In the genomic region with DNA sequence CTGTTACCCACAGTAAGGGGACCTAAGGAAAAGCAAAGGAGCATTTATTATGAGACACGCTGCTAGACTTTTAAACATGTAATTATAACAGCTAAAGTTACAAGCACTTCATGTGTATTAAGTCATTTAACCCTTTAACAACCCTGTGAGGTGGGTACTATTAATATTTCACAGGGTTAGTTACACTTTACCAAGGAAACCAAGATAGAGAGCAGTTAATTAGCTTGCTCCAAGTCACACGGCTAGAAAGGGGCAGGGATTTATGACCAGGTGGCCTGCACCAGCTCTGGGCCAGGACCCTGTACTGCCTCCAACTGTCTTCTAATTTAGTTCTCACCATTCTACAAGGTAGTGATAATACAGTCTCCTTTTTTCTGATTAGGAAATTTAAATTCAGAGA, we compare ENCODE assay signal across 19 cellular contexts.
DNase-seq lines count a peak whose midpoint lies in the region; ATAC-seq, FAIRE-seq and TF ChIP-seq lines count a peak whose summit lies in the region.
"Had no signal": no experiment of that assay in that cellular context is flagged by ENCODE, and none has a peak within 500 bp of the region (broad histone marks: within the 10 kb centered on the region; RNA-seq: fewer than 3 reads in every experiment).

No MANE protein-coding gene starts in this region.

- 47 to 67% (median 54%) methylated on average over 2 of the region's 2 CpGs for WGBS in heart left ventricle, 4 donors
- 30 to 34% methylated on average over 2 of the region's 2 CpGs for WGBS in pancreas, 2 donors

- H3K4me1 ChIP-seq in heart left ventricle (peaks cover 7 to 72% (median 50%) of the 10 kb centered on the region in 12 donors), pancreas (peaks cover 19 to 45% (median 30%) of the 10 kb centered on the region in 3 donors)

- no peak for TF ChIP-seq POLR2A in heart left ventricle (IDR thresholded peaks at IDR 0.05)

- H3K27ac ChIP-seq in heart left ventricle (peak overlapping the region in 11 of 12 donors; percentile 44 to 86 (median 64)), pancreas (peak overlapping the region; percentile 4 to 60 (median 28))
- H3K27ac ChIP-seq: epithelial cell of prostate had no signal

- ATAC-seq in heart left ventricle (no peak), left cardiac atrium (no peak), left ventricle myocardium superior (peak; percentile 14), pancreas (peak; percentile 17 to 58 (median 36)), GM19351 (IDR thresholded peaks at IDR 0.05; ENCODE audit: unreplicated experiment) (no peak), HG03520 (IDR thresholded peaks at IDR 0.05; ENCODE audit: unreplicated experiment) (no peak)

- H3K9me3 ChIP-seq in heart left ventricle, result peaks cover 0 to 17% (median 2%) of the 10 kb centered on the region in 12 donors
- no peaks in the 10 kb centered on the region for H3K9me3 ChIP-seq in pancreas
- H3K9me3 ChIP-seq: thyroid gland had no signal

- H3K27me3 ChIP-seq in heart left ventricle (no peaks in the 10 kb centered on the region), pancreas (no peaks in the 10 kb centered on the region)
- H3K27me3 ChIP-seq: thyroid gland had no signal

- no peak overlapping the region for H3K4me3 ChIP-seq in heart left ventricle
- no peak overlapping the region for H3K4me3 ChIP-seq in pancreas
- H3K4me3 ChIP-seq: coronary artery, thyroid gland had no signal

- TF ChIP-seq CTCF in heart left ventricle (IDR thresholded peaks at IDR 0.05), result no peak
- no peak for TF ChIP-seq CTCF in pancreas (IDR thresholded peaks at IDR 0.05)

- no peaks in the 10 kb centered on the region for H3K36me3 ChIP-seq in heart left ventricle
- H3K36me3 ChIP-seq in pancreas, result no peaks in the 10 kb centered on the region
- H3K36me3 ChIP-seq: thyroid gland had no signal

- DNase-seq in heart left ventricle (no peak), left cardiac atrium (no peak), left ventricle myocardium superior (no peak), pancreas (no peak), germinal center (ENCODE audit: low spot score) (no peak), NCI-H2227 treated with DMSO at 0.1 percent for 48 hours (lab: John Stamatoyannopoulos, UW) (no peak)
- DNase-seq: activated CD4-positive, alpha-beta memory T cell treated with anti-CD3 and anti-CD28 coated beads, Interleukin-2, amount 10 ng/mL, durations not matched to agents 7 days and 5 days; H9; head of caudate nucleus; NCI-H2029 treated with DMSO at 0.1 percent for 48 hours; NCI-H524; stimulated activated CD4-positive, alpha-beta T cell treated with anti-CD3 and anti-CD28 coated beads, Interleukin-4, amount 100 ng/mL, for 1 hour; stimulated activated CD8-positive, alpha-beta memory T cell treated with anti-CD3 and anti-CD28 coated beads, Interleukin-4, amount 100 ng/mL, for 48 hours; thyroid gland had no signal

- intact Hi-C loops in heart left ventricle (cut with DNase I) (loop anchor here in 1 of 10 donors (5.0 kb wide), 1 partner anchor 40 kb away; no protein-coding TSS in a partner anchor), left cardiac atrium (cut with DNase I) (no loop called here), left ventricle myocardium superior (cut with micrococcal nuclease) (no loop called here), pancreas (cut with DNase I) (no loop called here)

- no peak for FAIRE-seq in pancreas (lab: Jason Lieb, UNC)
- FAIRE-seq: GM12891 had no signal

Comparison
In these comparisons a context has a peak if more than half of its experiments do, and no peak if none do; other contexts are left out.
1. ATAC-seq: peak in left ventricle myocardium superior (single experiment) and pancreas (4 of 4); none in heart left ventricle (0 of 4), left cardiac atrium (0 of 2), GM19351 (single experiment) and HG03520 (single experiment).